In the genomic region with DNA sequence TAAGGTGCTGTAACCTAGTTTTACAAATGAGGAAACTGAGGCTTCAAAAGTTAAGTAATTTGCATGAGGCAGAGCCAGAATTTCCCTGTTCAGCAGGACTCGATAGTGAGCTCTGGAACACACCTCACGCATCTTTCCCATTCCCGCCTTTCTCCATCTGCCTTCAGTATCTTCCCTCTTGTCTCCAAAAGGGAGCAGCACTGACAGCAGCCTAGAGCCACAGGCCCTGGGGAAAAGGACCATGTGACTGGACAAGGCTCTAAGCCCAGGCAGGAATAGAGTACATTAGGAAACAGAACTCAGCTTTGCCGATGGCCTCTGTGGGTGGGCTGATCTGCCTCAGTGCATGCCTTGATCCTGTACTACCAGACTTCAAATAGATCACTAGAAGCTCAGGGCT, we compare ENCODE assay signal across 15 cellular contexts. TPM values are rescaled to one million over a fixed set of nuclear protein-coding genes. Genes with fewer than 3 reads are reported as not detected.
DNase-seq lines count a peak whose midpoint lies in the region; ATAC-seq and TF ChIP-seq lines count a peak whose summit lies in the region.
"Had no signal": no experiment of that assay in that cellular context is flagged by ENCODE, and none has a peak within 500 bp of the region (broad histone marks: within the 10 kb centered on the region; RNA-seq: fewer than 3 reads in every experiment).

No MANE protein-coding gene starts in this region.

- WGBS in prostate gland = 74% methylated on average over 4 of the region's 4 CpGs

- TF ChIP-seq CTCF in BE2C (IDR thresholded peaks at IDR 0.05; ENCODE audit: low read depth, low read length) (peak; percentile 20; the same call in 1 of the 2 replicates), prostate gland (IDR thresholded peaks at IDR 0.05) (no peak)

- DNase-seq in BE2C (peak; percentile 36), H7 (peak; percentile 33), SW480 (ENCODE audit: low spot score) (peak; percentile 73), iPS-NIHi11 (ENCODE audit: low spot score) (peak; percentile 46), prostate gland (ENCODE audit: low spot score) (no peak), T1000 (lab: John Stamatoyannopoulos, UW) (no peak)
- DNase-seq: activated CD8-positive, alpha-beta memory T cell treated with anti-CD3 and anti-CD28 coated beads, Interleukin-2, amount 50 U/mL, for 4 hours; activated naive CD8-positive, alpha-beta T cell treated with anti-CD3 and anti-CD28 coated beads for 36 hours; kidney; NCI-H446 treated with DMSO at 0.1 percent for 48 hours; stomach had no signal

- intact Hi-C loops in prostate gland (cut with DNase I) = no loop called here

- H3K4me1 ChIP-seq in BE2C (no peaks in the 10 kb centered on the region), prostate gland (replicated peaks) (no peaks in the 10 kb centered on the region)
- H3K4me1 ChIP-seq: stomach had no signal

- H3K4me3 ChIP-seq in BE2C (ENCODE audit: low read depth, low read length) = no peak overlapping the region
- no peak overlapping the region for H3K4me3 ChIP-seq in H7 (ENCODE audit: insufficient read depth, low read depth, low read length)
- H3K4me3 ChIP-seq in prostate gland = no peak overlapping the region
- H3K4me3 ChIP-seq: stomach had no signal

- no peaks in the 10 kb centered on the region for H3K27me3 ChIP-seq in BE2C
- H3K27me3 ChIP-seq in H7 (ENCODE audit: control insufficient read depth, insufficient read depth, low read length) = no peaks in the 10 kb centered on the region
- no peaks in the 10 kb centered on the region for H3K27me3 ChIP-seq in prostate gland (replicated peaks; ENCODE audit: insufficient read depth)
- H3K27me3 ChIP-seq: stomach had no signal

- no peaks in the 10 kb centered on the region for H3K9me3 ChIP-seq in BE2C
- H3K9me3 ChIP-seq in prostate gland = no peaks in the 10 kb centered on the region
- H3K9me3 ChIP-seq: stomach had no signal

- H3K36me3 ChIP-seq in BE2C (no peaks in the 10 kb centered on the region), H7 (replicated peaks; ENCODE audit: control insufficient read depth, insufficient read depth, low read length) (no peaks in the 10 kb centered on the region), prostate gland (no peaks in the 10 kb centered on the region)

- TF ChIP-seq POLR2A in prostate gland (IDR thresholded peaks at IDR 0.05) = no peak

- ATAC-seq in HG02981 (IDR thresholded peaks at IDR 0.05; ENCODE audit: unreplicated experiment) = no peak
- no peak for ATAC-seq in GM18517 (IDR thresholded peaks at IDR 0.05; ENCODE audit: unreplicated experiment)
- ATAC-seq: natural killer cell treated with Interleukin-12 subunit alpha and Interleukin-12 subunit beta and Interleukin-15 and Interleukin-18, amount 100 ng/mL, for 72 hours had no signal

- H3K27ac ChIP-seq in prostate gland = no peak overlapping the region
- H3K27ac ChIP-seq: HL-60, stomach had no signal

RNA-seq across cellular contexts. Expression of gene GPR155, which starts 21.5 kb away (rescaled TPM):
- polyA plus RNA-seq in BE2C (2012; ENCODE audit: insufficient read depth, insufficient read length, low read depth) = 0.71 TPM
- total RNA-seq in H7 (2014; rRNA removed; shearing (Covaris generic)) = 0.26 and 0.42 TPM in 2 replicates
- total RNA-seq in prostate gland = 1 to 10 TPM; 3.7 to 4.5 TPM

Comparison
In these comparisons a context has a peak if more than half of its experiments do, and no peak if none do; other contexts are left out.
1. DNase-seq: peak in BE2C (single experiment), H7 (single experiment), SW480 (single experiment) and iPS-NIHi11 (single experiment); none in prostate gland (single experiment) and T1000 (single experiment).